ENCODE assay signal across 11 cellular contexts in genomic region chr11:126700773-126701554, GRCh38.
DNase-seq lines count a peak whose midpoint lies in the region; ATAC-seq, FAIRE-seq and TF ChIP-seq lines count a peak whose summit lies in the region.
"Had no signal": no experiment of that assay in that cellular context is flagged by ENCODE, and none has a peak within 500 bp of the region (broad histone marks: within the 10 kb centered on the region; RNA-seq: fewer than 3 reads in every experiment).

No MANE protein-coding gene starts in this region.

- DNase-seq in Ammon's horn (ENCODE audit: low spot score) = peak; percentile 74
- DNase-seq in astrocyte of the hippocampus (ENCODE audit: low read depth, low spot score) = peak; percentile 57
- no peak for DNase-seq in kidney
- no peak for DNase-seq in DMS79 (lab: John Stamatoyannopoulos, UW)
- DNase-seq in stimulated activated CD4-positive, alpha-beta T cell treated with anti-CD3 and anti-CD28 coated beads, Interleukin-1b, Interleukin-23, amount 100 ng/mL, for 48 hours = no peak
- DNase-seq in GOT3 (lab: John Stamatoyannopoulos, UW) = no peak
- DNase-seq: activated B cell treated with CpG ODN at 0.5 μM for 24 hours; activated effector memory CD4-positive, alpha-beta T cell treated with Interleukin-2 at 50 U/mL for 16 hours; SIG-M5 had no signal

- no peak overlapping the region for H3K27ac ChIP-seq in kidney (ENCODE audit: low read depth in 2 of 2, low read length in 2 of 2)

- intact Hi-C loops in kidney (cut with DNase I) = no loop called here

- no peak overlapping the region for H3K4me3 ChIP-seq in kidney (ENCODE audit: low read length in 2 of 2)

- ATAC-seq in GM19351 (IDR thresholded peaks at IDR 0.05; ENCODE audit: unreplicated experiment) = peak; percentile 89
- peak; percentile 71 for ATAC-seq in HG02884 (IDR thresholded peaks at IDR 0.05; ENCODE audit: unreplicated experiment)

- no peak overlapping the region for H3K9ac ChIP-seq in kidney (ENCODE audit: low read length in 2 of 2)

- H3K9me3 ChIP-seq in kidney (ENCODE audit: control insufficient read depth in 1 of 2, low read length in 2 of 2) = no peaks in the 10 kb centered on the region

- no peaks in the 10 kb centered on the region for H3K36me3 ChIP-seq in kidney (ENCODE audit: control insufficient read depth in 1 of 2, insufficient read depth in 2 of 2, low read length in 2 of 2)

- no peak for FAIRE-seq in kidney (lab: Jason Lieb, UNC)

- H3K4me1 ChIP-seq in kidney (ENCODE audit: control insufficient read depth in 1 of 2, insufficient read depth in 1 of 2, low read depth in 1 of 2, low read length in 2 of 2) = no peaks in the 10 kb centered on the region

- no peak for TF ChIP-seq CTCF in kidney (IDR thresholded peaks at IDR 0.05; ENCODE audit: borderline replicate concordance, extremely low read depth, insufficient read depth)

Comparison
In these comparisons a context has a peak if more than half of its experiments do, and no peak if none do; other contexts are left out.
1. DNase-seq: peak in Ammon's horn (single experiment) and astrocyte of the hippocampus (single experiment); none in kidney (single experiment), DMS79 (single experiment), stimulated activated CD4-positive, alpha-beta T cell treated with anti-CD3 and anti-CD28 coated beads, Interleukin-1b, Interleukin-23, amount 100 ng/mL, for 48 hours (single experiment) and GOT3 (single experiment).